ENCODE assay signal across 27 cellular contexts in the genomic region with DNA sequence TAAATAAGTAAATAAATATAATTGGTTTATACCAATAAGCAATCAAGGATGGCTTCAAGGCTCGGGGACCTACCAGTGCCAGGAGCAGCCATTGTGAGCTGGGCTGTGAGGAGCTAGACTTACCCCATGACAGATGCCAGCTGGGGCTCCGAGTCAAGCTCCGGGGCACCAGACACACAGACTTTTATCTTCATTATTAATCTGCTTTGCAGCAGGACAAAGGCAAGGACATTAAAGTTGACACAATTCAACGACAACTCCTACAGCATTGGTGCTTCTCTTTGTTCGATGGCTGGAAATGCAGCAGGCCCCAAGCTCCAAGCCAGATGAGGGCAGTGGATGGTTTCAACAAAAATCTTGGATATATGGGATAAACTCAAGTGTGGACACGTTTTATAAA.
"Had no signal": no experiment of that assay in that cellular context is flagged by ENCODE, and none has a peak within 500 bp of the region (broad histone marks: within the 10 kb centered on the region; RNA-seq: fewer than 3 reads in every experiment).

No MANE protein-coding gene starts in this region.

- H3K9ac ChIP-seq: neural progenitor cell had no signal

- H3K4me3 Mint-ChIP-seq: mesothelial cell of epicardium; naive B cell; natural killer cell; nephron progenitor cell; neural progenitor cell; stimulated activated naive B cell treated with anti-CD40 and anti-IgM and Interleukin-4, amounts not matched to agents 10 μg/mL and 1 μg/mL and 100 μg/mL, for 72 hours had no signal

- H3K4me2 ChIP-seq: neural progenitor cell had no signal

- H3K36me3 ChIP-seq: left ventricle myocardium inferior, neural progenitor cell, ovary, prostate gland, stomach, thyroid gland, transverse colon, upper lobe of left lung, vagina had no signal

- H3K9me3 ChIP-seq: ovary, prostate gland, testis, thyroid gland had no signal

- H3K27ac ChIP-seq: left ventricle myocardium inferior, neural progenitor cell, ovary, prostate gland, skin epidermis, stomach, testis, thyroid gland, transverse colon, upper lobe of left lung, vagina had no signal

- H3K9me3 Mint-ChIP-seq: natural killer cell had no signal

- H3K27me3 ChIP-seq: neural progenitor cell, ovary, stomach, testis, thyroid gland, transverse colon, upper lobe of left lung, vagina had no signal

- H3K4me3 ChIP-seq: left ventricle myocardium inferior, lung, neural progenitor cell, ovary, prostate gland, skin epidermis, stomach, testis, thyroid gland, transverse colon, upper lobe of left lung, vagina had no signal

- ATAC-seq: natural killer cell; right cardiac atrium; sciatic nerve; stimulated activated naive B cell treated with anti-CD40 and anti-IgM and Interleukin-4, amounts not matched to agents 10 μg/mL and 1 μg/mL and 100 μg/mL, for 72 hours; stimulated activated naive CD8-positive, alpha-beta T cell treated with anti-CD3 and anti-CD28 coated beads, Interleukin-15, Interleukin-2, amounts not matched to agents 100 U/mL and 50 U/mL, for 24 hours had no signal

- H3K27ac Mint-ChIP-seq: mesothelial cell of epicardium; natural killer cell; nephron progenitor cell; neural progenitor cell; stimulated activated naive B cell treated with anti-CD40 and anti-IgM and Interleukin-4, amounts not matched to agents 10 μg/mL and 1 μg/mL and 100 μg/mL, for 72 hours had no signal

- H3K27me3 Mint-ChIP-seq: naive B cell; stimulated activated naive B cell treated with anti-CD40 and anti-IgM and Interleukin-4, amounts not matched to agents 10 μg/mL and 1 μg/mL and 100 μg/mL, for 72 hours had no signal

- H3K4me1 ChIP-seq: left ventricle myocardium inferior, prostate gland, testis, upper lobe of left lung had no signal

- H2AFZ ChIP-seq: neural progenitor cell had no signal

- DNase-seq: islet precursor cell; left ventricle myocardium inferior; mesendoderm; naive B cell; natural killer cell; nephron progenitor cell; ovary; retina; right cardiac atrium; stimulated activated CD4-positive, alpha-beta T cell treated with anti-CD3 and anti-CD28 coated beads, Interleukin-12 subunit alpha, Interleukin-12 subunit beta, amount 100 ng/mL, for 4 hours; stimulated activated CD4-positive, alpha-beta T cell treated with anti-CD3 and anti-CD28 coated beads, Interleukin-15, amount 100 ng/mL, for 24 hours; stimulated activated CD4-positive, alpha-beta T cell treated with anti-CD3 and anti-CD28 coated beads, Interleukin-2, amount 100 ng/mL, for 24 hours; stimulated activated CD4-positive, alpha-beta T cell treated with anti-CD3 and anti-CD28 coated beads, Interleukin-4, amount 100 ng/mL, for 1 hour; stimulated activated naive B cell treated with anti-CD40 and anti-IgM and Interleukin-4, amounts not matched to agents 10 μg/mL and 1 μg/mL and 100 μg/mL, for 72 hours; stimulated activated naive CD8-positive, alpha-beta T cell treated with anti-CD3 and anti-CD28 coated beads, Interleukin-15, Interleukin-2, amounts not matched to agents 100 U/mL and 50 U/mL, for 24 hours; stomach; testis; thyroid gland; transverse colon; upper lobe of left lung had no signal

- H3K36me3 Mint-ChIP-seq: natural killer cell, neural progenitor cell had no signal
